In the genomic region with DNA sequence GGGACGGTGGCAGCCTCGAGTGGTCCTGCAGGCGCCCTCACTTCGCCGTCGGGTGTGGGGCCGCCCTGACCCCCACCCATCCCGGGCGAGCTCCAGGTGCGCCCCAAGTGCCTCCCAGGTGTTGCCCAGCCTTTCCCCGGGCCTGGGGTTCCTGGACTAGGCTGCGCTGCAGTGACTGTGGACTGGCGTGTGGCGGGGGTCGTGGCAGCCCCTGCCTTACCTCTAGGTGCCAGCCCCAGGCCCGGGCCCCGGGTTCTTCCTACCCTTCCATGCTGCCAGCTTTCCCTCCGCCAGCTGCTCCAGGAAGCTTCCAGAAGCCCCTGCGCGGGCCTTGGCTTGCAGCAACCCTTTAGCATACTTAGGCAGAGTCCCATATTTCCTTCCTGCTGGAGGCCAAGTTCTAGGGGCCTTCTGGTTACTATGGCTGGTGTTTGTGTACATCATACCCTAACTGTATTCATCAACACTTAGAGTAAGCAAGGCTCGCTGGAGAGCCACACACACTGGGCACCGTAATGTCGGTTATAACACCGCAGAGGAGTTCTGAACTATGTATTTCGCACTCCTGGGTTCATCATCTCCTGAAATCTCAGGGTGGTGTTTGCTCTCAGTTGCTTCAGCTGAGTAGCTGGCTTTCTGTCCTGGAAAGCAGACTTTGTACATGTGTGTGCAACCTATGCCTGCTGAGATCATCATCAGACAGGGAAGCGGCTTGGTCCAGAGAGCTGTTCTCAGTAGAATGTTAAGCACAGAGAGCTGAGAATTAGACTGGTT, we compare ENCODE assay signal across 8 cellular contexts. TPM values are rescaled to one million over a fixed set of nuclear protein-coding genes. Genes with fewer than 3 reads are reported as not detected.
DNase-seq lines count a peak whose midpoint lies in the region; ATAC-seq, FAIRE-seq and TF ChIP-seq lines count a peak whose summit lies in the region.

No MANE protein-coding gene starts in this region.

- FAIRE-seq in endothelial cell of umbilical vein (lab: Jason Lieb, UNC), result no peak

- in situ Hi-C loops in KBM-7 (cut with MboI; ENCODE audit: low pct_unique_long_range_greater_than_20kb, low sequenced_read_pairs), result no loop called here

- no peak for TF ChIP-seq CTCF in RWPE2 (IDR thresholded peaks at IDR 0.05; ENCODE audit: poor library complexity, severe bottlenecking)
- TF ChIP-seq CTCF in endothelial cell of umbilical vein (IDR thresholded peaks at IDR 0.05; ENCODE audit: extremely low read depth in 1 of 2, insufficient read depth in 1 of 2, low read depth in 1 of 2, low read length in 2 of 2), result no peak

- TF ChIP-seq POLR2A in endothelial cell of umbilical vein (IDR thresholded peaks at IDR 0.05; ENCODE audit: low read depth, low read length), result no peak

- DNase-seq in Daoy (ENCODE audit: low read depth) (peak; percentile 23), H7 (no peak), RWPE2 (ENCODE audit: low spot score) (no peak), endothelial cell of umbilical vein (ENCODE audit: low read depth, low spot score) (peak; percentile 4), KBM-7 (no peak), NCI-H187 treated with DMSO at 0.1 percent for 48 hours (lab: John Stamatoyannopoulos, UW) (no peak)
- DNase-seq in naive thymus-derived CD8-positive, alpha-beta T cell, result peak in 1 of 10 donors; percentile 14

- peak overlapping the region; percentile 76 for H3K4me3 ChIP-seq in H7 (ENCODE audit: insufficient read depth, low read depth, low read length)
- H3K4me3 ChIP-seq in RWPE2 (ENCODE audit: severe bottlenecking), result peak overlapping the region; percentile 85
- H3K4me3 ChIP-seq in endothelial cell of umbilical vein (replicated peaks in 1 of 3; ENCODE audit: insufficient read depth in 1 of 3, low read depth in 1 of 3, low read length in 3 of 3), result peak overlapping the region; percentile 34 to 64 (median 63)

- POLR2A ChIA-PET in endothelial cell of umbilical vein (lab: Charles Lee), result no interaction called here
- POLR2A ChIA-PET in naive thymus-derived CD8-positive, alpha-beta T cell (lab: Charles Lee), result interaction anchor here (0.8 to 2.7 kb wide), 5 partner anchors 410 to 643 kb away, joined by 3 to 24 read pairs (median 9); a partner anchor contains a TSS

- H4K20me1 ChIP-seq in endothelial cell of umbilical vein (replicated peaks; ENCODE audit: control insufficient read depth, extremely low read depth, insufficient read depth, low read length), result no peaks in the 10 kb centered on the region

- H3K9me3 ChIP-seq in RWPE2 (ENCODE audit: severe bottlenecking), result no peaks in the 10 kb centered on the region
- no peaks in the 10 kb centered on the region for H3K9me3 ChIP-seq in endothelial cell of umbilical vein (replicated peaks; ENCODE audit: control insufficient read depth, insufficient read depth, low read length)

- H3K27me3 Mint-ChIP-seq in naive thymus-derived CD8-positive, alpha-beta T cell, result no peaks in the 10 kb centered on the region

- H3K9me3 Mint-ChIP-seq in naive thymus-derived CD8-positive, alpha-beta T cell, result no peaks in the 10 kb centered on the region

- H3K79me2 ChIP-seq in endothelial cell of umbilical vein (ENCODE audit: control insufficient read depth, insufficient read depth, low read length), result no peaks in the 10 kb centered on the region

- H3K4me2 ChIP-seq in endothelial cell of umbilical vein (ENCODE audit: insufficient read depth, low read length), result peak overlapping the region; percentile 60

- TSS peak; percentile 38 for BruUV-seq in endothelial cell of umbilical vein (replicated peaks; lab: Mats Ljungman, UMichigan)

- peaks cover 0 to 15% (median 12%) of the 10 kb centered on the region in 3 donors for H3K36me3 Mint-ChIP-seq in naive thymus-derived CD8-positive, alpha-beta T cell

- peak overlapping the region; percentile 28 to 93 (median 90) for H3K27ac Mint-ChIP-seq in naive thymus-derived CD8-positive, alpha-beta T cell

- H3K27me3 ChIP-seq in H7 (ENCODE audit: control insufficient read depth, insufficient read depth, low read length), result no peaks in the 10 kb centered on the region
- H3K27me3 ChIP-seq in RWPE2 (ENCODE audit: insufficient read depth, poor library complexity, severe bottlenecking), result no peaks in the 10 kb centered on the region
- H3K27me3 ChIP-seq in endothelial cell of umbilical vein (ENCODE audit: control insufficient read depth in 2 of 2, insufficient read depth in 2 of 2, low read length in 2 of 2), result no peaks in the 10 kb centered on the region

- intact Hi-C loops in endothelial cell of umbilical vein (cut with micrococcal nuclease), result loop anchor here (1.0 to 5.0 kb wide), 6 partner anchors 50 to 644 kb away; a partner anchor contains a TSS

- ATAC-seq in RWPE2 (ENCODE audit: low read depth) (peak; percentile 40), HG02623 (IDR thresholded peaks at IDR 0.05; ENCODE audit: unreplicated experiment) (no peak)
- peak in 1 of 2 donors; percentile 4 for ATAC-seq in naive thymus-derived CD8-positive, alpha-beta T cell

- H3K9me1 ChIP-seq in endothelial cell of umbilical vein (replicated peaks; ENCODE audit: control insufficient read depth, extremely low read depth, insufficient read depth, low read length), result no peaks in the 10 kb centered on the region

- CTCF ChIA-PET in endothelial cell of umbilical vein (lab: Charles Lee), result interaction anchor here (1.0 kb wide), 1 partner anchor 642 kb away, joined by 3 read pairs; no protein-coding TSS in a partner anchor

- H3K27ac ChIP-seq in RWPE2 (ENCODE audit: poor library complexity, severe bottlenecking) (peak overlapping the region; percentile 35), endothelial cell of umbilical vein (ENCODE audit: insufficient read depth, low read depth, low read length) (no peak overlapping the region)

- peak overlapping the region; percentile 95 for H2AFZ ChIP-seq in endothelial cell of umbilical vein (ENCODE audit: low read depth, low read length)

- H3K4me1 ChIP-seq in RWPE2 (ENCODE audit: insufficient read depth, poor library complexity, severe bottlenecking), result no peaks in the 10 kb centered on the region
- peaks cover 10% of the 10 kb centered on the region for H3K4me1 ChIP-seq in endothelial cell of umbilical vein (ENCODE audit: control insufficient read depth, extremely low read depth, insufficient read depth, low read length)

- H3K4me1 Mint-ChIP-seq in naive thymus-derived CD8-positive, alpha-beta T cell, result peaks cover 7 to 34% (median 14%) of the 10 kb centered on the region in 4 donors

- H3K9ac ChIP-seq in endothelial cell of umbilical vein (replicated peaks; ENCODE audit: extremely low read depth, insufficient read depth, low read length), result peak overlapping the region; percentile 27

- dilution Hi-C loops in endothelial cell of umbilical vein (cut with MboI; ENCODE audit: extremely low pct_ligation_motif_present, low sequenced_read_pairs), result no loop called here

- H3K4me3 Mint-ChIP-seq in naive thymus-derived CD8-positive, alpha-beta T cell, result peak overlapping the region; percentile 78 to 88 (median 86)

- H3K36me3 ChIP-seq in H7 (replicated peaks; ENCODE audit: control insufficient read depth, insufficient read depth, low read length) (no peaks in the 10 kb centered on the region), RWPE2 (ENCODE audit: low read depth) (no peaks in the 10 kb centered on the region), endothelial cell of umbilical vein (ENCODE audit: control insufficient read depth in 2 of 2, extremely low read depth in 1 of 2, insufficient read depth in 2 of 2, low read length in 2 of 2) (no peaks in the 10 kb centered on the region)

TF ChIP-seq in endothelial cell of umbilical vein, 7 proteins besides CTCF, POLR2A, EP300 and RAD21:
- no peak for TF ChIP-seq EZH2 (IDR thresholded peaks at IDR 0.05; ENCODE audit: borderline replicate concordance, low read depth, low read length, severe bottlenecking)
- no peak for TF ChIP-seq GATA2 (IDR thresholded peaks at IDR 0.05; ENCODE audit: insufficient read depth, insufficient read length, low read depth, low read length)
- TF ChIP-seq MYC (IDR thresholded peaks at IDR 0.05; ENCODE audit: low read depth, low read length), result no peak
- TF ChIP-seq, protein P1, sequence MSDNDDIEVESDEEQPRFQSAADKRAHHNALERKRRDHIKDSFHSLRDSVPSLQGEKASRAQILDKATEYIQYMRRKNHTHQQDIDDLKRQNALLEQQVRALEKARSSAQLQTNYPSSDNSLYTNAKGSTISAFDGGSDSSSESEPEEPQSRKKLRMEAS (IDR thresholded peaks at IDR 0.05; ENCODE audit: insufficient read depth, insufficient read length), result no peak
- no peak for TF ChIP-seq FOS (IDR thresholded peaks at IDR 0.05; ENCODE audit: borderline replicate concordance, insufficient read depth, low read length)
- TF ChIP-seq JUN (IDR thresholded peaks at IDR 0.05; ENCODE audit: borderline replicate concordance, insufficient read depth, insufficient read length, low read depth), result no peak
- no peak for TF ChIP-seq POLR2AphosphoS5 (IDR thresholded peaks at IDR 0.05; ENCODE audit: insufficient read depth, low read depth, low read length)

RNA-seq across cellular contexts. Expression of a gene that starts 0.5 kb away (rescaled TPM):
- 14.9 and 15.6 TPM in 2 replicates for total RNA-seq in Daoy (2014; rRNA removed; shearing (Covaris generic))
- total RNA-seq in H7 (2014; rRNA removed; shearing (Covaris generic)), result 18.6 and 21.9 TPM in 2 replicates
- 11.1 and 15.0 TPM in 2 replicates for total RNA-seq in endothelial cell of umbilical vein
- 13.7 and 15.2 TPM in 2 replicates for polyA plus RNA-seq in endothelial cell of umbilical vein
- polyA plus RNA-seq in endothelial cell of umbilical vein (2011; cell fraction: cytosol; rRNA removed), result 10.7 and 13.6 TPM in 2 replicates
- polyA plus RNA-seq in endothelial cell of umbilical vein (2011; cell fraction: nucleus; rRNA removed), result 7.3 and 9.6 TPM in 2 replicates
- 4.3 and 7.7 TPM in 2 replicates for polyA plus RNA-seq in endothelial cell of umbilical vein (2012)
- 7.0 and 7.3 TPM in 2 replicates for polyA minus RNA-seq in endothelial cell of umbilical vein
- polyA minus RNA-seq in endothelial cell of umbilical vein (2011; cell fraction: cytosol; rRNA and poly(A)+ RNA removed), result 4.3 TPM
- 13.1 and 15.8 TPM in 2 replicates for polyA minus RNA-seq in endothelial cell of umbilical vein (2011; cell fraction: nucleus; rRNA and poly(A)+ RNA removed)
- 10 to 100 TPM; 18.9 to 23.4 TPM for total RNA-seq in naive thymus-derived CD8-positive, alpha-beta T cell
- 10 to 100 TPM; 32.2 to 41.7 (median 37.6) TPM for polyA plus RNA-seq in naive thymus-derived CD8-positive, alpha-beta T cell

Comparison
In these comparisons a context has a peak if more than half of its experiments do, and no peak if none do; other contexts are left out.
1. DNase-seq: peak in Daoy (single experiment) and endothelial cell of umbilical vein (single experiment); none in H7 (single experiment), RWPE2 (single experiment), KBM-7 (single experiment) and NCI-H187 treated with DMSO at 0.1 percent for 48 hours (single experiment).
2. Peak in every context shown above with its lines, with median percentiles within 50 percentile points of each other: H3K4me3 ChIP-seq.